8 cellular contexts compared by ENCODE assay signal in the genomic region with DNA sequence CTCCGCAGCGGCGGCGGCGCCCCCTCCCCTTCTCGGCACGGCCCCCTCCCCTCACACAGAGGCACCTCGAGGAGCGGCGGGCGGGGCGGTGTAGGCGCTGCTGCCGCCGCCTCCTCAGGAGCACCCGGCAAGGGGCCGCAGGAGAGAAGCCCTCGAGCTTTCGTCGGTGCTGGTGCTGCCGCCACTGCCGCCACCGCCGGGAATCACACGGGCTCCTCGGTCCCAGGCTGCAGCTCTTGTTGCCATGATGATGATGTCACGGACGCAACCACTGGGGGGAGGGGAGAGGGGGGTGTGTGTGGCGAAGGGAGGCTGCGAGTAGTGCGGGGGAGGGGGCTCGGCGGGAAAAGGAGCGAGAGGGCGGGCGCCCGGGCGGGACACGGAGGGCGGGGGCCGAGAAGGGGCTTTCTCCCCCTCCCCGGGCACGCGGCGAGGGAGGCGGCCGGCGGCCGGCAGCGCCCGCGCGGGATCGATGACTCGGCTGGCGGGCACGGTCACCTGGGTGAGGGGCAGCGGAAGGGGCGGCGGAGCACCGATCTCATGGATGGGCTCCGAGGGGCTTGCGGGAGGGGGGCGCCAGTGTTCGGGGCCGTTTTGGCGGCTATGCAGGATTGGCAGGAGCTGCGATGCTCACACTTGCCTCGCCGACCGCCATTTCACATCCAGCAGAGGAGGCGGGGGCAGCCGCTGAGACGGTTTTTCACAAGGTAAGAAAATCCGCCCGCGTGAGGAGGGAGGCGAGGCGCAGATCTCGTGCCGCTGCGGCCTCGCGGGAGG. TPM values are rescaled to one million over a fixed set of nuclear protein-coding genes. Genes with fewer than 3 reads are reported as not detected.
DNase-seq lines count a peak whose midpoint lies in the region; ATAC-seq lines count a peak whose summit lies in the region.

TSS of gene REV3L (minus strand) at position 260 of the 777 bp plus-strand sequence. CDS start 330 bp downstream, outside the sequence.

- peak; percentile 39 for ATAC-seq in GM18909 (IDR thresholded peaks at IDR 0.05; ENCODE audit: poor library complexity, unreplicated experiment)
- ATAC-seq in HG03159 (IDR thresholded peaks at IDR 0.05; ENCODE audit: unreplicated experiment) = peak; percentile 32
- ATAC-seq in left colon = peak; percentile 71

- peak; percentile 83 for DNase-seq in AG08396 (ENCODE audit: low spot score)
- peak; percentile 92 to 95 for DNase-seq in NCI-H524 (lab: John Stamatoyannopoulos, UW)
- peak; percentile 93 to 95 for DNase-seq in activated CD4-positive, alpha-beta T cell treated with anti-CD3 and anti-CD28 coated beads for 4 hours
- peak; percentile 90 for DNase-seq in left colon
- DNase-seq in stimulated activated CD4-positive, alpha-beta T cell treated with anti-CD3 and anti-CD28 coated beads, Interleukin-1b, Interleukin-23, amount 100 ng/mL, for 48 hours = peak; percentile 91

- peak within 1 kb of the TSS; percentile 98 for H3K27ac ChIP-seq in cingulate gyrus (ENCODE audit: low read depth, low read length)

- intact Hi-C loops in left colon (cut with DNase I, micrococcal nuclease) = loop anchor here in 1 of 2 donors (10.0 kb wide), 1 partner anchor 122 kb away; the partner anchor contains the start of gene TRAF3IP2

RNA-seq across cellular contexts. Expression of gene REV3L, which starts in this region (rescaled TPM):
- total RNA-seq in left colon = 10 to 100 TPM; 13.9 to 21.4 TPM

Comparison
In these comparisons a context has a peak if more than half of its experiments do, and no peak if none do; other contexts are left out.
1. Peak in every context shown above with its lines: DNase-seq, ATAC-seq and H3K27ac ChIP-seq.